In genomic region chr20:1393507-1393882, GRCh38 we compare ENCODE assay signal across 8 cellular contexts. TPM values are rescaled to one million over a fixed set of nuclear protein-coding genes. Genes with fewer than 3 reads are reported as not detected.
DNase-seq lines count a peak whose midpoint lies in the region; ATAC-seq and TF ChIP-seq lines count a peak whose summit lies in the region.

No MANE protein-coding gene starts in this region.

- H3K36me3 ChIP-seq in heart right ventricle (peaks cover 0 to 19% (median 0%) of the 10 kb centered on the region in 9 donors), mammary epithelial cell (ENCODE audit: insufficient read depth, low read length) (no peaks in the 10 kb centered on the region), uterus (no peaks in the 10 kb centered on the region)

- H3K9me3 Mint-ChIP-seq in mesothelial cell of epicardium: no peaks in the 10 kb centered on the region

- H3K9me3 ChIP-seq in heart right ventricle: no peaks in the 10 kb centered on the region
- H3K9me3 ChIP-seq in mammary epithelial cell (replicated peaks; ENCODE audit: insufficient read depth, low read length): no peaks in the 10 kb centered on the region
- H3K9me3 ChIP-seq in uterus: no peaks in the 10 kb centered on the region

- H3K4me3 Mint-ChIP-seq in mesothelial cell of epicardium: peak overlapping the region; percentile 94

- H3K4me3 ChIP-seq in heart right ventricle (peak overlapping the region in 9 of 10 donors; percentile 60 to 87 (median 78)), mammary epithelial cell (replicated peaks in 1 of 3; ENCODE audit: insufficient read depth in 1 of 3, low read depth in 2 of 3, low read length in 3 of 3) (peak overlapping the region; percentile 57 to 76 (median 57)), uterus (peak overlapping the region; percentile 59 to 90)

- DNase-seq in heart right ventricle: no peak
- DNase-seq in Right ventricle myocardium inferior (ENCODE audit: missing footprints): no peak
- no peak for DNase-seq in mammary epithelial cell
- no peak for DNase-seq in mesothelial cell of epicardium (ENCODE audit: low spot score in 2 of 2, unreplicated experiment in 2 of 2)
- no peak for DNase-seq in uterus
- no peak for DNase-seq in 8988T
- no peak for DNase-seq in occipital lobe (lab: John Stamatoyannopoulos, UW)

- CTCF ChIA-PET in mammary epithelial cell (lab: Charles Lee; ENCODE audit: low non-redundant PET): no interaction called here

- H3K27me3 ChIP-seq in heart right ventricle: peaks cover 0 to 16% (median 8%) of the 10 kb centered on the region in 7 donors
- no peaks in the 10 kb centered on the region for H3K27me3 ChIP-seq in mammary epithelial cell (ENCODE audit: insufficient read depth, low read length)
- no peaks in the 10 kb centered on the region for H3K27me3 ChIP-seq in uterus

- H3K4me1 ChIP-seq in heart right ventricle (peaks cover 29 to 67% (median 48%) of the 10 kb centered on the region in 9 donors), mammary epithelial cell (ENCODE audit: insufficient read depth, low read length) (peaks cover 43% of the 10 kb centered on the region), uterus (peaks cover 5 to 29% of the 10 kb centered on the region in 2 donors)

- intact Hi-C loops in heart right ventricle (cut with DNase I) (loop anchor here in 8 of 10 donors (2.0 to 5.0 kb wide), 6 partner anchors 56 to 81 kb away; partner anchors contain the start of genes SDCBP2 (in 2 of the 8) and NSFL1C (in 1 of the 8)), Right ventricle myocardium inferior (cut with DNase I) (loop anchor here (2.0 to 5.0 kb wide), 2 partner anchors 69 to 276 kb away; partner anchors contain the start of gene PSMF1), mammary epithelial cell (cut with micrococcal nuclease) (loop anchor here (2.0 to 5.0 kb wide), 4 partner anchors 15 to 109 kb away; partner anchors contain the start of gene NSFL1C), uterus (cut with DNase I; ENCODE audit: low total_unique reads) (loop anchor here (5.0 kb wide), 1 partner anchor 71 kb away; no protein-coding TSS in a partner anchor)

- H3K27ac ChIP-seq in heart right ventricle (peak overlapping the region; percentile 75 to 96 (median 89)), mammary epithelial cell (ENCODE audit: insufficient read depth, low read depth, low read length) (peak overlapping the region; percentile 30), uterus (peak overlapping the region; percentile 88)

- TF ChIP-seq CTCF in heart right ventricle (IDR thresholded peaks at IDR 0.05) (no peak), mammary epithelial cell (conservative IDR thresholded peaks at IDR 0.05 in 1 of 2, IDR thresholded peaks at IDR 0.05 in 1 of 2; ENCODE audit: extremely low read depth in 1 of 2, insufficient read depth in 1 of 2, low read depth in 1 of 2, low read length in 2 of 2) (no peak), mesothelial cell of epicardium (IDR thresholded peaks at IDR 0.05; ENCODE audit: unreplicated experiment) (no peak), uterus (IDR thresholded peaks at IDR 0.05) (no peak)

- in situ Hi-C loops in mammary epithelial cell (cut with MboI; ENCODE audit: low sequenced_read_pairs in 2 of 2): no loop called here

- 53 to 56% methylated on average over 7 of the region's 7 CpGs for WGBS in heart right ventricle, 2 donors
- WGBS in mammary epithelial cell (ENCODE audit: low coverage, missing lambda C conversion rate): 13% methylated on average over 7 of the region's 7 CpGs

- peak overlapping the region; percentile 96 for H3K27ac Mint-ChIP-seq in mesothelial cell of epicardium

- ATAC-seq in heart right ventricle (no peak), Right ventricle myocardium inferior (no peak), HG03442 (IDR thresholded peaks at IDR 0.05; ENCODE audit: unreplicated experiment) (no peak)

- no peak for TF ChIP-seq POLR2A in uterus (IDR thresholded peaks at IDR 0.05)

- H3K9ac ChIP-seq in mammary epithelial cell (ENCODE audit: insufficient read depth, low read length): no peak overlapping the region

- H3K79me2 ChIP-seq in mammary epithelial cell (ENCODE audit: insufficient read depth, low read length): peaks cover 44% of the 10 kb centered on the region

- H2AFZ ChIP-seq in mammary epithelial cell (ENCODE audit: low read depth, low read length): peak overlapping the region; percentile 92

- H4K20me1 ChIP-seq in mammary epithelial cell (ENCODE audit: insufficient read depth, low read length): no peaks in the 10 kb centered on the region

- dilution Hi-C loops in mammary epithelial cell (cut with HindIII; ENCODE audit: low sequenced_read_pairs): loop anchor here (5.0 kb wide), 1 partner anchor 44 kb away; no protein-coding TSS in a partner anchor

- H3K36me3 Mint-ChIP-seq in mesothelial cell of epicardium: no peaks in the 10 kb centered on the region

- H3K4me1 Mint-ChIP-seq in mesothelial cell of epicardium: peaks cover 38% of the 10 kb centered on the region

- peak overlapping the region; percentile 90 for H3K4me2 ChIP-seq in mammary epithelial cell (ENCODE audit: insufficient read depth, low read depth, low read length)

- TSS peak; percentile 34 for BruUV-seq in mammary epithelial cell (replicated peaks; lab: Mats Ljungman, UMichigan)

- peaks cover 43% of the 10 kb centered on the region for H3K27me3 Mint-ChIP-seq in mesothelial cell of epicardium (ENCODE audit: low read depth)

RNA-seq across cellular contexts. Expression of gene FKBP1A, which starts 0.6 kb away (rescaled TPM):
- 100 to 1,000 TPM; 112 to 276 (median 140) TPM for total RNA-seq in heart right ventricle
- 100 to 1,000 TPM; 110 to 311 TPM for polyA plus RNA-seq in heart right ventricle
- 143 TPM for total RNA-seq in Right ventricle myocardium inferior
- 100 to 1,000 TPM; 139 to 425 TPM for total RNA-seq in mammary epithelial cell
- 522 TPM for polyA plus RNA-seq in mammary epithelial cell
- 1,454 TPM for polyA minus RNA-seq in mammary epithelial cell
- 130 to 135 TPM (median 132 TPM) in 3 replicates for total RNA-seq in mesothelial cell of epicardium
- 100 to 1,000 TPM in 3 of 4 donors, 10 to 100 TPM in 1; 99.5 to 253 (median 206) TPM for total RNA-seq in uterus
- total RNA-seq in occipital lobe: 79.4 TPM

Comparison
In these comparisons a context has a peak if more than half of its experiments do, and no peak if none do; other contexts are left out.
1. H3K27ac ChIP-seq: peak in every context shown above with its lines; median percentile 89 in heart right ventricle; 88 in uterus; 30 in mammary epithelial cell.